In the genomic region with DNA sequence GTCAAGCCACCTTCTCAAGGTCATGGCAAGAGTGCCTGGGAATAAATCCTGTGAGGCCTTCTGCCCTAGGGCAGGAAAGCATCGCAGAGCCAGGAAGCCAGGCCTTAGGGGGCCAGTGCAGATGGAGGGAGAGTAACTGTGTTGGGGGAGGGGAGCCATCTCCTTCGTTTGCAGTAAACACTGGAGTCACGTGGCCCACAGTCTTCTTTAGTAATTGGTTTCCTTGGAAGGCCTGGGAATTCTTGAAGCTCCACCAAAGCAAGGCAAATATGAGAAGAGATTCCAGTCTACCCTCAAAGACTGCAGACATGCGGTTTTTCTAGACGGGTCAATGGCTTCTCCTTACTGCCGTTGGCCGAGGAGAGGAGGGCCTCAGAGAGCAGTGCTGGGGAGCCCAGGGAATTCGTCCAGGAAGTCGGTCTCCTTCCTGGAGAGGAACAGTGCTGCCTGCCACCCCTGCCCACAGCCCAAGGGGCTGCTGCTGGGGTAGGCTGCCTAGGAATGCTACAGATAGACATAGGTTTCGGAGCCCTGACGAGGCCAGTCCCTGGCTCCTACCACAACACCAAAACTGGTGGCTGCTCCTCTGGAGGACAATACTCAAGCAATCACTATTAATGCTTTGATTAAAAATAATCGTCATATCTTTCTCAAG, we compare ENCODE assay signal across 12 cellular contexts. TPM values are rescaled to one million over a fixed set of nuclear protein-coding genes. Genes with fewer than 3 reads are reported as not detected.
DNase-seq lines count a peak whose midpoint lies in the region; ATAC-seq and TF ChIP-seq lines count a peak whose summit lies in the region.
"Had no signal": no experiment of that assay in that cellular context is flagged by ENCODE, and none has a peak within 500 bp of the region (broad histone marks: within the 10 kb centered on the region; RNA-seq: fewer than 3 reads in every experiment).

No MANE protein-coding gene starts in this region.

- POLR2A ChIA-PET in HEK293 (lab: Yijun Ruan, JAX), result no interaction called here
- POLR2A ChIA-PET in PC-9 (lab: Charles Lee; ENCODE audit: unreplicated experiment), result no interaction called here

- CTCF ChIA-PET in HEK293 (lab: Yijun Ruan, JAX), result interaction anchor here (1.0 kb wide), 1 partner anchor 25 kb away, joined by 3 read pairs; no protein-coding TSS in a partner anchor
- CTCF ChIA-PET in PC-9 (lab: Charles Lee), result no interaction called here

- H3K4me1 ChIP-seq in HEK293 (ENCODE audit: control insufficient read depth, insufficient read depth, low read length) (peaks cover 8% of the 10 kb centered on the region), PC-9 (replicated peaks; ENCODE audit: insufficient read depth) (no peaks in the 10 kb centered on the region)

- BruUV-seq in PC-9 (replicated peaks; lab: Mats Ljungman, UMichigan), result no TSS peak

- no peak overlapping the region for H2AFZ ChIP-seq in PC-9

- H3K9me3 ChIP-seq in HEK293 (ENCODE audit: control insufficient read depth, insufficient read depth, low read depth, low read length) (no peaks in the 10 kb centered on the region), PC-9 (ENCODE audit: insufficient read depth, low read depth) (no peaks in the 10 kb centered on the region)
- H3K9me3 ChIP-seq: esophagus muscularis mucosa had no signal

- H4K20me1 ChIP-seq in PC-9 (ENCODE audit: insufficient read depth), result peaks cover 34% of the 10 kb centered on the region

- H3K27ac ChIP-seq in HEK293 (ENCODE audit: extremely low read depth, low read depth, low read length) (0 out of 2 replicates have a peak overlapping the region, but pooled peaks have one; percentile 18), PC-9 (no peak overlapping the region)

- no peaks in the 10 kb centered on the region for H3K9me2 ChIP-seq in PC-9 (ENCODE audit: insufficient read depth)

- no peak overlapping the region for H3K4me2 ChIP-seq in PC-9

- peaks cover 40% of the 10 kb centered on the region for H3K79me2 ChIP-seq in PC-9 (ENCODE audit: low read depth)

- TF ChIP-seq CTCF in HEK293 (tag by site-specific recombination; IDR thresholded peaks at IDR 0.05), result no peak
- TF ChIP-seq CTCF in choroid plexus epithelial cell (conservative IDR thresholded peaks at IDR 0.05; ENCODE audit: low read depth, low read length), result no peak
- no peak for TF ChIP-seq CTCF in PC-9 (conservative IDR thresholded peaks at IDR 0.05)

- ATAC-seq in HG03039 (IDR thresholded peaks at IDR 0.05; ENCODE audit: unreplicated experiment), result no peak

- H3K4me3 ChIP-seq in HEK293 (ENCODE audit: low read depth, low read length) (no peak overlapping the region), choroid plexus epithelial cell (ENCODE audit: low read depth, low read length) (no peak overlapping the region), PC-9 (no peak overlapping the region)
- H3K4me3 ChIP-seq: esophagus muscularis mucosa had no signal

- no peaks in the 10 kb centered on the region for H3K27me3 ChIP-seq in PC-9 (ENCODE audit: insufficient read depth, low read depth)
- H3K27me3 ChIP-seq: esophagus muscularis mucosa had no signal

- peaks cover 5 to 24% of the 10 kb centered on the region in 2 experiments; a peak in 2 of 3 replicates for H3K36me3 ChIP-seq in HEK293 (ENCODE audit: control insufficient read depth in 2 of 2, insufficient read depth in 1 of 2, low read length in 2 of 2)
- H3K36me3 ChIP-seq in PC-9 (ENCODE audit: low read depth), result no peaks in the 10 kb centered on the region

- intact Hi-C loops in PC-9 (cut with micrococcal nuclease; ENCODE audit: unreplicated experiment), result loop anchor here (10.0 kb wide), 1 partner anchor 235 kb away; no protein-coding TSS in a partner anchor

- peak; percentile 42 for DNase-seq in AG08395 (ENCODE audit: low spot score)
- peak; percentile 87 for DNase-seq in choroid plexus epithelial cell (ENCODE audit: low read depth)
- peak; percentile 74 for DNase-seq in mesenteric fat pad (ENCODE audit: low spot score)
- no peak for DNase-seq in PC-9
- no peak for DNase-seq in COLO829 (ENCODE audit: low spot score)
- DNase-seq in stimulated activated CD4-positive, alpha-beta T cell treated with anti-CD3 and anti-CD28 coated beads, Interleukin-15, amount 100 ng/mL, for 24 hours, result no peak
- DNase-seq: HCEC 1CT; NCI-H187 treated with DMSO at 0.1 percent for 48 hours; stimulated activated CD4-positive, alpha-beta T cell treated with anti-CD3 and anti-CD28 coated beads, Interleukin-2, amount 100 ng/mL, for 24 hours had no signal

- H3F3A ChIP-seq in PC-9 (ENCODE audit: insufficient read depth, low read depth), result no peaks in the 10 kb centered on the region

TF ChIP-seq in HEK293, 187 proteins besides CTCF, POLR2A, EP300 and RAD21:
- TF ChIP-seq SETDB1 (IDR thresholded peaks at IDR 0.05; ENCODE audit: insufficient read length, low read length), result peak; percentile 53
- no peak for TF ChIP-seq ZNF704 (tag by site-specific recombination; IDR thresholded peaks at IDR 0.05)
- peak; percentile 57; the same call in 1 of the 2 replicates for TF ChIP-seq TRIM28 (IDR thresholded peaks at IDR 0.05; ENCODE audit: borderline replicate concordance, low read length)
- TF ChIP-seq KLF9 (tag by site-specific recombination; IDR thresholded peaks at IDR 0.05; ENCODE audit: low read depth), result no peak
- TF ChIP-seq ZIC2 (tag by site-specific recombination; IDR thresholded peaks at IDR 0.05), result peak; percentile 67
- no peak for TF ChIP-seq ZNF529 (tag by site-specific recombination; IDR thresholded peaks at IDR 0.05; ENCODE audit: insufficient replicate concordance)
- TF ChIP-seq ZNF174 (tag by site-specific recombination; IDR thresholded peaks at IDR 0.05), result no peak
- peak; percentile 81 for TF ChIP-seq GLIS1 (tag by site-specific recombination; IDR thresholded peaks at IDR 0.05)
- no peak for TF ChIP-seq ZBTB20 (tag by site-specific recombination; IDR thresholded peaks at IDR 0.05)
- TF ChIP-seq ZNF112 (tag by site-specific recombination; IDR thresholded peaks at IDR 0.05), result no peak
- peak; percentile 9 for TF ChIP-seq ZBTB26 (tag by site-specific recombination; optimal IDR thresholded peaks at IDR 0.05)
- peak; percentile 44; the same call in 1 of the 2 replicates for TF ChIP-seq PATZ1 (tag by site-specific recombination; IDR thresholded peaks at IDR 0.05)
TF ChIP-seq in HEK293: peak in this region for 6.

RNA-seq across cellular contexts. Expression of gene ANP32A, which starts 30.6 kb away (rescaled TPM):
- total RNA-seq in mesenteric fat pad, result 92.6 TPM
- 151 and 182 TPM in 2 replicates for total RNA-seq in PC-9 (2021)

Comparison
In these comparisons a context has a peak if more than half of its experiments do, and no peak if none do; other contexts are left out.
1. DNase-seq: peak in AG08395 (single experiment), choroid plexus epithelial cell (single experiment) and mesenteric fat pad (single experiment); none in PC-9 (0 of 2), COLO829 (single experiment) and stimulated activated CD4-positive, alpha-beta T cell treated with anti-CD3 and anti-CD28 coated beads, Interleukin-15, amount 100 ng/mL, for 24 hours (single experiment).